ENCODE assay signal across 35 cellular contexts in the genomic region with DNA sequence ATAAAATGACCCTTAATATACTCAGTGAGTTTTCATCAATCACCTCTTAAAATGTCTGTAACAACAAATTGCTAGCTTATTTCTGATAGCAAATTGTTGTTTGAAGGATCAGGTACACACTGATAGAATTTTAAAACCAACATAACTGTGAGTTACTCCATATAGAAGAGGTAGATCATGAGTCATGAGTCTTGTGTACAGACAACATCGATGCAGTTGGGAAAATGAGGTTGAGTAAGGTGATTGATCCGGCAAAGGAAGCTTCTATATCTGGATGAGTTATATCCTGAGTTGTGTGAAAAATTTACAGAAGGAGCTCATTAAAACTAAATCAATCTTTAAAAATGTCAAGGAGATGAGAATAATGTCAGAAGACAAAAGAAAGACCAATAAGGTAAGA.
"Had no signal": no experiment of that assay in that cellular context is flagged by ENCODE, and none has a peak within 500 bp of the region (broad histone marks: within the 10 kb centered on the region; RNA-seq: fewer than 3 reads in every experiment).

No MANE protein-coding gene starts in this region.

- H3K4me3 Mint-ChIP-seq: activated CD4-positive, alpha-beta memory T cell treated with anti-CD3 and anti-CD28 coated beads for 36 hours; activated CD4-positive, alpha-beta T cell treated with anti-CD3 and anti-CD28 coated beads for 36 hours; activated CD4-positive, alpha-beta T cell treated with anti-CD3 and anti-CD28 coated beads, Interleukin-2, amount 10 ng/mL, durations not matched to agents 24 days and 14 days; activated CD8-positive, alpha-beta memory T cell treated with anti-CD3 and anti-CD28 coated beads, Interleukin-2, amount 10 ng/mL, durations not matched to agents 7 days and 5 days; activated CD8-positive, alpha-beta T cell treated with anti-CD3 and anti-CD28 coated beads, Interleukin-2, amount 10 ng/mL, durations not matched to agents 7 days and 5 days; activated naive CD4-positive, alpha-beta T cell treated with anti-CD3 and anti-CD28 coated beads for 36 hours; activated naive CD4-positive, alpha-beta T cell treated with anti-CD3 and anti-CD28 coated beads, Interleukin-2, amount 50 U/mL, for 24 hours; activated naive CD8-positive, alpha-beta T cell treated with anti-CD3 and anti-CD28 coated beads for 36 hours; activated naive CD8-positive, alpha-beta T cell treated with anti-CD3 and anti-CD28 coated beads, Interleukin-2, amount 50 U/mL, for 24 hours; activated T-helper 1 cell treated with anti-CD3 and anti-CD28 coated beads, Interleukin-12 subunit alpha, Interleukin-12 subunit beta, Interleukin-2, Interleukin-4 antibody, amounts not matched to agents 30 ng/mL and 10 ng/mL and 1 ng/mL, durations not matched to agents 14 hours and 24 hours and 36 hours; brain; T-helper 17 cell; T-helper 2 cell treated with Interferon-gamma antibody and Interleukin-4, amounts not matched to agents 5 μg/mL and 100 μg/mL, for 36 hours had no signal

- H3K4me3 ChIP-seq: adrenal gland, ascending aorta, gastrocnemius medialis, heart left ventricle had no signal

- H3K9me3 Mint-ChIP-seq: activated CD4-positive, alpha-beta memory T cell treated with anti-CD3 and anti-CD28 coated beads for 36 hours; activated CD4-positive, alpha-beta T cell treated with anti-CD3 and anti-CD28 coated beads, Interleukin-2, amount 10 ng/mL, durations not matched to agents 24 days and 14 days; activated naive CD4-positive, alpha-beta T cell treated with anti-CD3 and anti-CD28 coated beads for 36 hours; activated naive CD4-positive, alpha-beta T cell treated with anti-CD3 and anti-CD28 coated beads, Interleukin-2, amount 50 U/mL, for 24 hours; activated naive CD8-positive, alpha-beta T cell treated with anti-CD3 and anti-CD28 coated beads for 36 hours; activated naive CD8-positive, alpha-beta T cell treated with anti-CD3 and anti-CD28 coated beads, Interleukin-2, amount 50 U/mL, for 24 hours; activated T-helper 1 cell treated with anti-CD3 and anti-CD28 coated beads, Interleukin-12 subunit alpha, Interleukin-12 subunit beta, Interleukin-2, Interleukin-4 antibody, amounts not matched to agents 30 ng/mL and 10 ng/mL and 1 ng/mL, durations not matched to agents 14 hours and 24 hours and 36 hours; activated T-helper 2 cell treated with anti-CD3 and anti-CD28 coated beads, Interferon-gamma antibody, Interleukin-2, Interleukin-4, amounts not matched to agents 10 μg/mL and 5 μg/mL and 100 μg/mL, durations not matched to agents 14 hours and 24 hours and 36 hours; brain; T-helper 2 cell treated with Interferon-gamma antibody and Interleukin-4, amounts not matched to agents 5 μg/mL and 100 μg/mL, for 36 hours had no signal

- H3K4me1 ChIP-seq: adrenal gland, ascending aorta, gastrocnemius medialis, heart left ventricle had no signal

- H3K4me1 Mint-ChIP-seq: activated CD4-positive, alpha-beta T cell treated with anti-CD3 and anti-CD28 coated beads for 36 hours; activated CD4-positive, alpha-beta T cell treated with anti-CD3 and anti-CD28 coated beads, Interleukin-2, amount 10 ng/mL, durations not matched to agents 24 days and 14 days; activated CD8-positive, alpha-beta memory T cell treated with anti-CD3 and anti-CD28 coated beads, Interleukin-2, amount 10 ng/mL, durations not matched to agents 7 days and 5 days; activated naive CD4-positive, alpha-beta T cell treated with anti-CD3 and anti-CD28 coated beads, Interleukin-2, amount 50 U/mL, for 24 hours; activated naive CD8-positive, alpha-beta T cell treated with anti-CD3 and anti-CD28 coated beads for 36 hours; activated naive CD8-positive, alpha-beta T cell treated with anti-CD3 and anti-CD28 coated beads, Interleukin-2, amount 50 U/mL, for 24 hours; T-helper 17 cell had no signal

- H3K27ac Mint-ChIP-seq: activated CD4-positive, alpha-beta memory T cell treated with anti-CD3 and anti-CD28 coated beads for 36 hours; activated CD4-positive, alpha-beta T cell treated with anti-CD3 and anti-CD28 coated beads for 36 hours; activated CD4-positive, alpha-beta T cell treated with anti-CD3 and anti-CD28 coated beads, Interleukin-2, amount 10 ng/mL, durations not matched to agents 24 days and 14 days; activated CD8-positive, alpha-beta memory T cell treated with anti-CD3 and anti-CD28 coated beads, Interleukin-2, amount 10 ng/mL, durations not matched to agents 7 days and 5 days; activated CD8-positive, alpha-beta T cell treated with anti-CD3 and anti-CD28 coated beads, Interleukin-2, amount 10 ng/mL, durations not matched to agents 7 days and 5 days; activated naive CD4-positive, alpha-beta T cell treated with anti-CD3 and anti-CD28 coated beads for 36 hours; activated naive CD4-positive, alpha-beta T cell treated with anti-CD3 and anti-CD28 coated beads, Interleukin-2, amount 50 U/mL, for 24 hours; activated naive CD8-positive, alpha-beta T cell treated with anti-CD3 and anti-CD28 coated beads for 36 hours; activated naive CD8-positive, alpha-beta T cell treated with anti-CD3 and anti-CD28 coated beads, Interleukin-2, amount 50 U/mL, for 24 hours; activated T-helper 1 cell treated with anti-CD3 and anti-CD28 coated beads, Interleukin-12 subunit alpha, Interleukin-12 subunit beta, Interleukin-2, Interleukin-4 antibody, amounts not matched to agents 30 ng/mL and 10 ng/mL and 1 ng/mL, durations not matched to agents 14 hours and 24 hours and 36 hours; activated T-helper 2 cell treated with anti-CD3 and anti-CD28 coated beads, Interferon-gamma antibody, Interleukin-2, Interleukin-4, amounts not matched to agents 10 μg/mL and 5 μg/mL and 100 μg/mL, durations not matched to agents 14 hours and 24 hours and 36 hours; brain; T-helper 17 cell; T-helper 2 cell treated with Interferon-gamma antibody and Interleukin-4, amounts not matched to agents 5 μg/mL and 100 μg/mL, for 36 hours had no signal

- FAIRE-seq: colon, endothelial cell of umbilical vein had no signal

- H3K27me3 ChIP-seq: adrenal gland, ascending aorta, foreskin keratinocyte, gastrocnemius medialis, heart left ventricle had no signal

- H3K9me3 ChIP-seq: adrenal gland, ascending aorta, gastrocnemius medialis, heart left ventricle had no signal

- H3K36me3 Mint-ChIP-seq: activated CD4-positive, alpha-beta memory T cell treated with anti-CD3 and anti-CD28 coated beads for 36 hours; activated CD8-positive, alpha-beta memory T cell treated with anti-CD3 and anti-CD28 coated beads, Interleukin-2, amount 10 ng/mL, durations not matched to agents 7 days and 5 days; activated naive CD4-positive, alpha-beta T cell treated with anti-CD3 and anti-CD28 coated beads, Interleukin-2, amount 50 U/mL, for 24 hours; activated naive CD8-positive, alpha-beta T cell treated with anti-CD3 and anti-CD28 coated beads for 36 hours; brain had no signal

- H3K27ac ChIP-seq: adrenal gland, ascending aorta, foreskin keratinocyte, gastrocnemius medialis, heart left ventricle had no signal

- DNase-seq: activated CD4-positive, alpha-beta memory T cell treated with anti-CD3 and anti-CD28 coated beads for 36 hours; activated CD4-positive, alpha-beta T cell treated with anti-CD3 and anti-CD28 coated beads for 36 hours; activated CD4-positive, alpha-beta T cell treated with anti-CD3 and anti-CD28 coated beads, Interleukin-2, amount 10 ng/mL, durations not matched to agents 24 days and 14 days; activated CD4-positive, CD25-positive, alpha-beta regulatory T cell; activated CD4-positive, CD25-positive, alpha-beta regulatory T cell treated with anti-CD3 and anti-CD28 coated beads, Interleukin-2, amount 50 U/mL, for 72 hours; activated CD8-positive, alpha-beta memory T cell treated with anti-CD3 and anti-CD28 coated beads, Interleukin-2, amount 10 ng/mL, durations not matched to agents 7 days and 5 days; activated CD8-positive, alpha-beta memory T cell treated with anti-CD3 and anti-CD28 coated beads, Interleukin-2, amount 50 U/mL, for 4 hours; activated CD8-positive, alpha-beta T cell treated with anti-CD3 and anti-CD28 coated beads, Interleukin-2, amount 10 ng/mL, durations not matched to agents 7 days and 5 days; activated effector memory CD4-positive, alpha-beta T cell treated with anti-CD3 and anti-CD28 coated beads, Interleukin-2, amount 50 U/mL, for 16 hours; activated naive CD4-positive, alpha-beta T cell treated with anti-CD3 and anti-CD28 coated beads for 36 hours; activated naive CD8-positive, alpha-beta T cell treated with anti-CD3 and anti-CD28 coated beads for 36 hours; activated naive CD8-positive, alpha-beta T cell treated with anti-CD3 and anti-CD28 coated beads, Interleukin-2, amount 50 U/mL, for 24 hours; activated T-cell treated with anti-CD3 and anti-CD28 coated beads, Interleukin-2, amount 50 U/mL, for 1 hour; activated T-cell treated with anti-CD3 and anti-CD28 coated beads, Interleukin-2, amount 50 U/mL, for 48 hours; adrenal gland; amygdala; caudate nucleus; cortex of kidney; dermis blood vessel endothelial cell; effector CD8-positive, alpha-beta T cell; foreskin keratinocyte; gastrocnemius medialis; glutamatergic neuron; heart left ventricle; T-helper 1 cell; T-helper 17 cell; T1000 had no signal

- H3K27me3 Mint-ChIP-seq: activated CD4-positive, alpha-beta memory T cell treated with anti-CD3 and anti-CD28 coated beads for 36 hours; activated CD4-positive, alpha-beta T cell treated with anti-CD3 and anti-CD28 coated beads for 36 hours; activated CD4-positive, alpha-beta T cell treated with anti-CD3 and anti-CD28 coated beads, Interleukin-2, amount 10 ng/mL, durations not matched to agents 24 days and 14 days; activated CD8-positive, alpha-beta memory T cell treated with anti-CD3 and anti-CD28 coated beads, Interleukin-2, amount 10 ng/mL, durations not matched to agents 7 days and 5 days; activated naive CD4-positive, alpha-beta T cell treated with anti-CD3 and anti-CD28 coated beads, Interleukin-2, amount 50 U/mL, for 24 hours; activated naive CD8-positive, alpha-beta T cell treated with anti-CD3 and anti-CD28 coated beads for 36 hours; activated naive CD8-positive, alpha-beta T cell treated with anti-CD3 and anti-CD28 coated beads, Interleukin-2, amount 50 U/mL, for 24 hours; brain; T-helper 17 cell had no signal

- H3K36me3 ChIP-seq: adrenal gland, ascending aorta, gastrocnemius medialis, heart left ventricle had no signal
